ENCODE assay signal across 1 cellular context in the genomic region with DNA sequence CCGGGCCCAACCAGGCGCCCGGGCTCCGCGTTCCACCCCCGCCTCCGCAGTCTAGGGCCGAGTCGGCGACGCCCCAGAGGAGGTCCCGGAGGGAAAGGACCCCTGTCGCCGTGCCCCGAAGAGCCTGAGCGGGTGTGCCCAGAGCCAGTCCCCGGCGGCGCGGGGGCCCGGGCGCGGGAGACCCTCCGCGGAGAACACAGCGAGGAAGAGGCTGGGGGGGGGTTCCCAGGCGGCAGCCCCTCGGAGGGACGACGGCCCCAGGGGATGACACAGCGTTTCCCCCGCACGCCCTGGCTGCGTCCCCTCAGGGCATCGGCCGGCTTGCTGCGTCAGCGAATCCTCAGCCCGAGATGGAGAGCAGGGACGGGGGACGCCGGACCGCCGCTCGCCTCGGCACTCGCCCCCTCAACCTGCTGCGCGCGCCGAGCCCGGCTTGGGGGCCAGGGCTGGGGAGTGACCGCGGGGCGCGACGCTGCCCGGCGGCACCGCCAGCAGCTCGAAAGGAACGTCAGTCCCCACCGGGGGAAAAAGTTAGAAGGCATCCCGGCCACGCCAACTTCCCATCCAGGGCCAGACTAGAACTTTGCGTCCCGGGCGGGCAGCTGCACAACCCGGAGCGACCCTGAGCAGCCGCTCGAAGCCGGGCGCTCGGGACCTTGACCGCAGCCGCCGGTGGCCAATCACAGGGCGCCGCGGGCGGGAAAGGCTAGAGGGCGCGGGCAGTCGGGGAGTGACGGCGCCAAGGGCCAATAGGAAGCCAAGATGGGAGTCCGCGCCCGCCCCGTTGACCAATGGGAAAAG.
TF ChIP-seq lines count a peak whose summit lies in the region.

No MANE protein-coding gene starts in this region.

TF ChIP-seq in K562, 482 proteins besides CTCF, POLR2A, EP300 and RAD21 (continued from another document and continues in another):
- TF ChIP-seq, protein P1, sequence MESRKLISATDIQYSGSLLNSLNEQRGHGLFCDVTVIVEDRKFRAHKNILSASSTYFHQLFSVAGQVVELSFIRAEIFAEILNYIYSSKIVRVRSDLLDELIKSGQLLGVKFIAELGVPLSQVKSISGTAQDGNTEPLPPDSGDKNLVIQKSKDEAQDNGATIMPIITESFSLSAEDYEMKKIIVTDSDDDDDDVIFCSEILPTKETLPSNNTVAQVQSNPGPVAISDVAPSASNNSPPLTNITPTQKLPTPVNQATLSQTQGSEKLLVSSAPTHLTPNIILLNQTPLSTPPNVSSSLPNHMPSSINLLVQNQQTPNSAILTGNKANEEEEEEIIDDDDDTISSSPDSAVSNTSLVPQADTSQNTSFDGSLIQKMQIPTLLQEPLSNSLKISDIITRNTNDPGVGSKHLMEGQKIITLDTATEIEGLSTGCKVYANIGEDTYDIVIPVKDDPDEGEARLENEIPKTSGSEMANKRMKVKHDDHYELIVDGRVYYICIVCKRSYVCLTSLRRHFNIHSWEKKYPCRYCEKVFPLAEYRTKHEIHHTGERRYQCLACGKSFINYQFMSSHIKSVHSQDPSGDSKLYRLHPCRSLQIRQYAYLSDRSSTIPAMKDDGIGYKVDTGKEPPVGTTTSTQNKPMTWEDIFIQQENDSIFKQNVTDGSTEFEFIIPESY (CRISPR knock-in tag; IDR thresholded peaks at IDR 0.05) = no peak
- no peak for TF ChIP-seq SRSF1 (IDR thresholded peaks at IDR 0.05; ENCODE audit: low read depth, low read length)
- TF ChIP-seq, protein P2, sequence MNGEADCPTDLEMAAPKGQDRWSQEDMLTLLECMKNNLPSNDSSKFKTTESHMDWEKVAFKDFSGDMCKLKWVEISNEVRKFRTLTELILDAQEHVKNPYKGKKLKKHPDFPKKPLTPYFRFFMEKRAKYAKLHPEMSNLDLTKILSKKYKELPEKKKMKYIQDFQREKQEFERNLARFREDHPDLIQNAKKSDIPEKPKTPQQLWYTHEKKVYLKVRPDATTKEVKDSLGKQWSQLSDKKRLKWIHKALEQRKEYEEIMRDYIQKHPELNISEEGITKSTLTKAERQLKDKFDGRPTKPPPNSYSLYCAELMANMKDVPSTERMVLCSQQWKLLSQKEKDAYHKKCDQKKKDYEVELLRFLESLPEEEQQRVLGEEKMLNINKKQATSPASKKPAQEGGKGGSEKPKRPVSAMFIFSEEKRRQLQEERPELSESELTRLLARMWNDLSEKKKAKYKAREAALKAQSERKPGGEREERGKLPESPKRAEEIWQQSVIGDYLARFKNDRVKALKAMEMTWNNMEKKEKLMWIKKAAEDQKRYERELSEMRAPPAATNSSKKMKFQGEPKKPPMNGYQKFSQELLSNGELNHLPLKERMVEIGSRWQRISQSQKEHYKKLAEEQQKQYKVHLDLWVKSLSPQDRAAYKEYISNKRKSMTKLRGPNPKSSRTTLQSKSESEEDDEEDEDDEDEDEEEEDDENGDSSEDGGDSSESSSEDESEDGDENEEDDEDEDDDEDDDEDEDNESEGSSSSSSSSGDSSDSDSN (IDR thresholded peaks at IDR 0.05; ENCODE audit: borderline replicate concordance in 1 of 2, low read depth in 2 of 2, low read length in 2 of 2) = peak; percentile 70 to 73
- TF ChIP-seq, protein P3, sequence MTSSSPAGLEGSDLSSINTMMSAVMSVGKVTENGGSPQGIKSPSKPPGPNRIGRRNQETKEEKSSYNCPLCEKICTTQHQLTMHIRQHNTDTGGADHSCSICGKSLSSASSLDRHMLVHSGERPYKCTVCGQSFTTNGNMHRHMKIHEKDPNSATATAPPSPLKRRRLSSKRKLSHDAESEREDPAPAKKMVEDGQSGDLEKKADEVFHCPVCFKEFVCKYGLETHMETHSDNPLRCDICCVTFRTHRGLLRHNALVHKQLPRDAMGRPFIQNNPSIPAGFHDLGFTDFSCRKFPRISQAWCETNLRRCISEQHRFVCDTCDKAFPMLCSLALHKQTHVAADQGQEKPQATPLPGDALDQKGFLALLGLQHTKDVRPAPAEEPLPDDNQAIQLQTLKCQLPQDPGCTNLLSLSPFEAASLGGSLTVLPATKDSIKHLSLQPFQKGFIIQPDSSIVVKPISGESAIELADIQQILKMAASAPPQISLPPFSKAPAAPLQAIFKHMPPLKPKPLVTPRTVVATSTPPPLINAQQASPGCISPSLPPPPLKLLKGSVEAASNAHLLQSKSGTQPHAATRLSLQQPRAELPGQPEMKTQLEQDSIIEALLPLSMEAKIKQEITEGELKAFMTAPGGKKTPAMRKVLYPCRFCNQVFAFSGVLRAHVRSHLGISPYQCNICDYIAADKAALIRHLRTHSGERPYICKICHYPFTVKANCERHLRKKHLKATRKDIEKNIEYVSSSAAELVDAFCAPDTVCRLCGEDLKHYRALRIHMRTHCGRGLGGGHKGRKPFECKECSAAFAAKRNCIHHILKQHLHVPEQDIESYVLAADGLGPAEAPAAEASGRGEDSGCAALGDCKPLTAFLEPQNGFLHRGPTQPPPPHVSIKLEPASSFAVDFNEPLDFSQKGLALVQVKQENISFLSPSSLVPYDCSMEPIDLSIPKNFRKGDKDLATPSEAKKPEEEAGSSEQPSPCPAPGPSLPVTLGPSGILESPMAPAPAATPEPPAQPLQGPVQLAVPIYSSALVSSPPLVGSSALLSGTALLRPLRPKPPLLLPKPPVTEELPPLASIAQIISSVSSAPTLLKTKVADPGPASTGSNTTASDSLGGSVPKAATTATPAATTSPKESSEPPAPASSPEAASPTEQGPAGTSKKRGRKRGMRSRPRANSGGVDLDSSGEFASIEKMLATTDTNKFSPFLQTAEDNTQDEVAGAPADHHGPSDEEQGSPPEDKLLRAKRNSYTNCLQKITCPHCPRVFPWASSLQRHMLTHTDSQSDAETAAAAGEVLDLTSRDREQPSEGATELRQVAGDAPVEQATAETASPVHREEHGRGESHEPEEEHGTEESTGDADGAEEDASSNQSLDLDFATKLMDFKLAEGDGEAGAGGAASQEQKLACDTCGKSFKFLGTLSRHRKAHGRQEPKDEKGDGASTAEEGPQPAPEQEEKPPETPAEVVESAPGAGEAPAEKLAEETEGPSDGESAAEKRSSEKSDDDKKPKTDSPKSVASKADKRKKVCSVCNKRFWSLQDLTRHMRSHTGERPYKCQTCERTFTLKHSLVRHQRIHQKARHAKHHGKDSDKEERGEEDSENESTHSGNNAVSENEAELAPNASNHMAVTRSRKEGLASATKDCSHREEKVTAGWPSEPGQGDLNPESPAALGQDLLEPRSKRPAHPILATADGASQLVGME (CRISPR knock-in tag; IDR thresholded peaks at IDR 0.05) = no peak
- TF ChIP-seq, protein P4, sequence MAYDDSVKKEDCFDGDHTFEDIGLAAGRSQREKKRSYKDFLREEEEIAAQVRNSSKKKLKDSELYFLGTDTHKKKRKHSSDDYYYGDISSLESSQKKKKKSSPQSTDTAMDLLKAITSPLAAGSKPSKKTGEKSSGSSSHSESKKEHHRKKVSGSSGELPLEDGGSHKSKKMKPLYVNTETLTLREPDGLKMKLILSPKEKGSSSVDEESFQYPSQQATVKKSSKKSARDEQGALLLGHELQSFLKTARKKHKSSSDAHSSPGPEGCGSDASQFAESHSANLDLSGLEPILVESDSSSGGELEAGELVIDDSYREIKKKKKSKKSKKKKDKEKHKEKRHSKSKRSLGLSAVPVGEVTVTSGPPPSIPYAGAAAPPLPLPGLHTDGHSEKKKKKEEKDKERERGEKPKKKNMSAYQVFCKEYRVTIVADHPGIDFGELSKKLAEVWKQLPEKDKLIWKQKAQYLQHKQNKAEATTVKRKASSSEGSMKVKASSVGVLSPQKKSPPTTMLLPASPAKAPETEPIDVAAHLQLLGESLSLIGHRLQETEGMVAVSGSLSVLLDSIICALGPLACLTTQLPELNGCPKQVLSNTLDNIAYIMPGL (CRISPR knock-in tag; IDR thresholded peaks at IDR 0.05) = peak; percentile 45; the same call in 1 of the 2 replicates
- no peak for TF ChIP-seq RHOXF2B (CRISPR knock-in tag; conservative IDR thresholded peaks at IDR 0.05)
- peak; percentile 84 for TF ChIP-seq NFE2 (IDR thresholded peaks at IDR 0.05; ENCODE audit: low read depth)
- TF ChIP-seq ZNF785 (CRISPR knock-in tag; IDR thresholded peaks at IDR 0.05) = no peak
- no peak; the same call in 1 of the 2 replicates for TF ChIP-seq ESRRA (IDR thresholded peaks at IDR 0.05; ENCODE audit: borderline replicate concordance, low read depth)
- TF ChIP-seq MYBL2 (IDR thresholded peaks at IDR 0.05; ENCODE audit: low read depth) = no peak
- TF ChIP-seq MYBL2 (CRISPR knock-in tag; IDR thresholded peaks at IDR 0.05; ENCODE audit: borderline replicate concordance) = no peak
- no peak for TF ChIP-seq ZNF232 (CRISPR knock-in tag; IDR thresholded peaks at IDR 0.05)
- TF ChIP-seq ZNF316 (IDR thresholded peaks at IDR 0.05) = peak; percentile 98
- TF ChIP-seq GATA2 (CRISPR knock-in tag; IDR thresholded peaks at IDR 0.05) = no peak
- no peak for TF ChIP-seq GABPB2 (CRISPR knock-in tag; conservative IDR thresholded peaks at IDR 0.05)
- TF ChIP-seq PHB (CRISPR knock-in tag; IDR thresholded peaks at IDR 0.05) = no peak
- no peak for TF ChIP-seq EZH2 (IDR thresholded peaks at IDR 0.05; ENCODE audit: borderline replicate concordance, low read depth, low read length)
- TF ChIP-seq HDAC1 (IDR thresholded peaks at IDR 0.05) = no peak
- no peak for TF ChIP-seq ZBED1 (IDR thresholded peaks at IDR 0.05)
- no peak for TF ChIP-seq DNMT1 (IDR thresholded peaks at IDR 0.05)
- peak; percentile 85 for TF ChIP-seq MAFG (tag; conservative IDR thresholded peaks at IDR 0.05)
- no peak for TF ChIP-seq ZNF589 (CRISPR knock-in tag; IDR thresholded peaks at IDR 0.05; ENCODE audit: low read depth)
- no peak for TF ChIP-seq THRAP3 (IDR thresholded peaks at IDR 0.05; ENCODE audit: borderline replicate concordance)
- no peak for TF ChIP-seq KDM5B (IDR thresholded peaks at IDR 0.05; ENCODE audit: insufficient replicate concordance, low read depth, low read length)
- TF ChIP-seq HDAC6 (IDR thresholded peaks at IDR 0.05; ENCODE audit: low read depth, low read length) = no peak
- TF ChIP-seq, protein P5, sequence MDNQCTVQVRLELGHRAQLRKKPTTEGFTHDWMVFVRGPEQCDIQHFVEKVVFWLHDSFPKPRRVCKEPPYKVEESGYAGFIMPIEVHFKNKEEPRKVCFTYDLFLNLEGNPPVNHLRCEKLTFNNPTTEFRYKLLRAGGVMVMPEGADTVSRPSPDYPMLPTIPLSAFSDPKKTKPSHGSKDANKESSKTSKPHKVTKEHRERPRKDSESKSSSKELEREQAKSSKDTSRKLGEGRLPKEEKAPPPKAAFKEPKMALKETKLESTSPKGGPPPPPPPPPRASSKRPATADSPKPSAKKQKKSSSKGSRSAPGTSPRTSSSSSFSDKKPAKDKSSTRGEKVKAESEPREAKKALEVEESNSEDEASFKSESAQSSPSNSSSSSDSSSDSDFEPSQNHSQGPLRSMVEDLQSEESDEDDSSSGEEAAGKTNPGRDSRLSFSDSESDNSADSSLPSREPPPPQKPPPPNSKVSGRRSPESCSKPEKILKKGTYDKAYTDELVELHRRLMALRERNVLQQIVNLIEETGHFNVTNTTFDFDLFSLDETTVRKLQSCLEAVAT (IDR thresholded peaks at IDR 0.05) = peak in 1 of 2 experiments; percentile 90; a peak in 1 of 4 replicates
- no peak for TF ChIP-seq ETV6 (IDR thresholded peaks at IDR 0.05; ENCODE audit: borderline replicate concordance in 1 of 2, low read depth in 2 of 2, low read length in 1 of 2)
- TF ChIP-seq ETV6 (CRISPR knock-in tag; IDR thresholded peaks at IDR 0.05; ENCODE audit: borderline replicate concordance) = no peak
- TF ChIP-seq CTBP1 (IDR thresholded peaks at IDR 0.05; ENCODE audit: borderline replicate concordance) = no peak
- no peak for TF ChIP-seq HNRNPLL (IDR thresholded peaks at IDR 0.05; ENCODE audit: low read depth, low read length, poor library complexity, severe bottlenecking)
- peak; percentile 58 for TF ChIP-seq PCBP1 (IDR thresholded peaks at IDR 0.05; ENCODE audit: low read depth, low read length, poor library complexity, severe bottlenecking)
- TF ChIP-seq ZNF224 (CRISPR knock-in tag; IDR thresholded peaks at IDR 0.05) = no peak
- TF ChIP-seq POLR2H (tag; IDR thresholded peaks at IDR 0.05; ENCODE audit: low read depth) = no peak
- no peak for TF ChIP-seq CBFB (CRISPR knock-in tag; IDR thresholded peaks at IDR 0.05)
- TF ChIP-seq, protein P6, sequence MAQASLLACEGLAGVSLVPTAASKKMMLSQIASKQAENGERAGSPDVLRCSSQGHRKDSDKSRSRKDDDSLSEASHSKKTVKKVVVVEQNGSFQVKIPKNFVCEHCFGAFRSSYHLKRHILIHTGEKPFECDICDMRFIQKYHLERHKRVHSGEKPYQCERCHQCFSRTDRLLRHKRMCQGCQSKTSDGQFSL (CRISPR knock-in tag; IDR thresholded peaks at IDR 0.05) = peak; percentile 42
- TF ChIP-seq, protein P6 (tag; IDR thresholded peaks at IDR 0.05) = peak in 1 of 2 experiments; percentile 74; a peak in 2 of 4 replicates
- TF ChIP-seq TBP (optimal IDR thresholded peaks at IDR 0.05; ENCODE audit: low read depth, low read length) = no peak
- no peak for TF ChIP-seq ZKSCAN1 (IDR thresholded peaks at IDR 0.05; ENCODE audit: low read depth, low read length)
- TF ChIP-seq, protein P7, sequence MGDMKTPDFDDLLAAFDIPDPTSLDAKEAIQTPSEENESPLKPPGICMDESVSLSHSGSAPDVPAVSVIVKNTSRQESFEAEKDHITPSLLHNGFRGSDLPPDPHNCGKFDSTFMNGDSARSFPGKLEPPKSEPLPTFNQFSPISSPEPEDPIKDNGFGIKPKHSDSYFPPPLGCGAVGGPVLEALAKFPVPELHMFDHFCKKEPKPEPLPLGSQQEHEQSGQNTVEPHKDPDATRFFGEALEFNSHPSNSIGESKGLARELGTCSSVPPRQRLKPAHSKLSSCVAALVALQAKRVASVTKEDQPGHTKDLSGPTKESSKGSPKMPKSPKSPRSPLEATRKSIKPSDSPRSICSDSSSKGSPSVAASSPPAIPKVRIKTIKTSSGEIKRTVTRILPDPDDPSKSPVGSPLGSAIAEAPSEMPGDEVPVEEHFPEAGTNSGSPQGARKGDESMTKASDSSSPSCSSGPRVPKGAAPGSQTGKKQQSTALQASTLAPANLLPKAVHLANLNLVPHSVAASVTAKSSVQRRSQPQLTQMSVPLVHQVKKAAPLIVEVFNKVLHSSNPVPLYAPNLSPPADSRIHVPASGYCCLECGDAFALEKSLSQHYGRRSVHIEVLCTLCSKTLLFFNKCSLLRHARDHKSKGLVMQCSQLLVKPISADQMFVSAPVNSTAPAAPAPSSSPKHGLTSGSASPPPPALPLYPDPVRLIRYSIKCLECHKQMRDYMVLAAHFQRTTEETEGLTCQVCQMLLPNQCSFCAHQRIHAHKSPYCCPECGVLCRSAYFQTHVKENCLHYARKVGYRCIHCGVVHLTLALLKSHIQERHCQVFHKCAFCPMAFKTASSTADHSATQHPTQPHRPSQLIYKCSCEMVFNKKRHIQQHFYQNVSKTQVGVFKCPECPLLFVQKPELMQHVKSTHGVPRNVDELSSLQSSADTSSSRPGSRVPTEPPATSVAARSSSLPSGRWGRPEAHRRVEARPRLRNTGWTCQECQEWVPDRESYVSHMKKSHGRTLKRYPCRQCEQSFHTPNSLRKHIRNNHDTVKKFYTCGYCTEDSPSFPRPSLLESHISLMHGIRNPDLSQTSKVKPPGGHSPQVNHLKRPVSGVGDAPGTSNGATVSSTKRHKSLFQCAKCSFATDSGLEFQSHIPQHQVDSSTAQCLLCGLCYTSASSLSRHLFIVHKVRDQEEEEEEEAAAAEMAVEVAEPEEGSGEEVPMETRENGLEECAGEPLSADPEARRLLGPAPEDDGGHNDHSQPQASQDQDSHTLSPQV (IDR thresholded peaks at IDR 0.05) = peak; percentile 67
- TF ChIP-seq CEBPB (tag; IDR thresholded peaks at IDR 0.05) = no peak
- no peak for TF ChIP-seq ZNF311 (CRISPR knock-in tag; IDR thresholded peaks at IDR 0.05)
- peak; percentile 97 for TF ChIP-seq C11orf30 (IDR thresholded peaks at IDR 0.05; ENCODE audit: low read depth)
- peak; percentile 98 for TF ChIP-seq FOS (IDR thresholded peaks at IDR 0.05; ENCODE audit: extremely low read depth, insufficient read length)
